In the genomic region with DNA sequence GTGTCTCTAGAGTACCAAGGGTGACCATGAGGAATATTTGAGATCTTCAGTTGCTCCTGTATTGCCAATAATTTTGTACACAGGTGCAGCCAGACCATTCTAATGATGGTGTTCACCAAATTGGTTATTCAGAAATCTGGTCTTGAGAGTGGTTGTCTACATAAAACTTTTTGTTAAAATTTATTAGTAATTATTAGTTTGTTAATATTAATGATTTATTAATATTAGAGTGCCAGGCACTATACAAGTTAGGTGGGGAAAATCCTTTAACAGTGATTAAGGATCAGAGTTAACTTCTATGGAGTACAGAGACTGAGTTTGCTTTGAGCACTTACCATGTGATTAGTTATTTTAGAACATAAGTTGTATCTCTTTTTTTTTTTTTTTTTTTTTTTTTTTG, we compare ENCODE assay signal across 26 cellular contexts. TPM values are rescaled to one million over a fixed set of nuclear protein-coding genes. Genes with fewer than 3 reads are reported as not detected.
"Had no signal": no experiment of that assay in that cellular context is flagged by ENCODE, and none has a peak within 500 bp of the region (broad histone marks: within the 10 kb centered on the region; RNA-seq: fewer than 3 reads in every experiment).

No MANE protein-coding gene starts in this region.

- H3K36me3 ChIP-seq: stomach, suprapubic skin, thoracic aorta, thyroid gland, tibial artery, tibial nerve, transverse colon, upper lobe of left lung, upper lobe of right lung, uterus, vagina had no signal

- ATAC-seq: stimulated activated effector memory CD8-positive, alpha-beta T cell treated with anti-CD3 and anti-CD28 coated beads, Interleukin-12 subunit alpha, Interleukin-12 subunit beta, amount 100 ng/mL, for 72 hours; stimulated activated memory B cell treated with anti-CD40 and anti-IgM and Interleukin-4, amounts not matched to agents 10 μg/mL and 1 μg/mL and 100 μg/mL, for 72 hours; stimulated activated naive B cell treated with anti-CD40 and anti-IgM and Interleukin-4, amounts not matched to agents 10 μg/mL and 1 μg/mL and 100 μg/mL, for 72 hours; stimulated activated naive CD8-positive, alpha-beta T cell treated with anti-CD3 and anti-CD28 coated beads, Interleukin-15, amount 100 ng/mL, for 72 hours; stimulated activated naive CD8-positive, alpha-beta T cell treated with anti-CD3 and anti-CD28 coated beads, Interleukin-15, Interleukin-2, amounts not matched to agents 100 U/mL and 50 U/mL, for 24 hours; upper lobe of right lung had no signal

- H3K4me3 ChIP-seq: stomach, suprapubic skin, testis, thoracic aorta, thyroid gland, tibial artery, tibial nerve, transverse colon, upper lobe of left lung, upper lobe of right lung, uterus, vagina had no signal

- H3K9me3 ChIP-seq: stomach, suprapubic skin, testis, thoracic aorta, thyroid gland, tibial artery, tibial nerve, transverse colon, upper lobe of left lung, upper lobe of right lung, uterus, vagina had no signal

- FAIRE-seq: urothelium cell line had no signal

- H3K27me3 ChIP-seq: stomach, suprapubic skin, testis, thyroid gland, tibial artery, tibial nerve, transverse colon, upper lobe of left lung, upper lobe of right lung, uterus, vagina had no signal

- DNase-seq: stimulated activated CD4-positive, alpha-beta T cell treated with anti-CD3 and anti-CD28 coated beads, Interleukin-2, amount 100 ng/mL, for 48 hours; stimulated activated CD4-positive, alpha-beta T cell treated with anti-CD3 and anti-CD28 coated beads, Interleukin-4, amount 100 ng/mL, for 1 hour; stimulated activated CD4-positive, alpha-beta T cell treated with anti-CD3 and anti-CD28 coated beads, Interleukin-4, amount 100 ng/mL, for 24 hours; stimulated activated CD4-positive, alpha-beta T cell treated with anti-CD3 and anti-CD28 coated beads, Interleukin-4, amount 100 ng/mL, for 4 hours; stimulated activated CD8-positive, alpha-beta memory T cell treated with anti-CD3 and anti-CD28 coated beads, Interleukin-4, amount 100 ng/mL, for 48 hours; stimulated activated naive B cell treated with anti-CD40 and anti-IgM and Interleukin-4, amounts not matched to agents 10 μg/mL and 1 μg/mL and 100 μg/mL, for 72 hours; stimulated activated naive CD4-positive, alpha-beta T cell; stimulated activated naive CD4-positive, alpha-beta T cell treated with Interleukin-2 at 50 U/mL for 16 hours; stimulated activated naive CD8-positive, alpha-beta T cell treated with anti-CD3 and anti-CD28 coated beads, Interleukin-15, amount 100 ng/mL, for 72 hours; stimulated activated naive CD8-positive, alpha-beta T cell treated with anti-CD3 and anti-CD28 coated beads, Interleukin-15, Interleukin-2, amounts not matched to agents 100 U/mL and 50 U/mL, for 24 hours; stomach; substantia nigra; testis; thyroid gland; tibial artery; transverse colon; upper lobe of left lung; upper lobe of right lung; uterus had no signal

- H3K27ac ChIP-seq: stomach, suprapubic skin, testis, thoracic aorta, thyroid gland, tibial artery, tibial nerve, transverse colon, upper lobe of left lung, upper lobe of right lung, uterus, vagina had no signal

- H3K4me1 ChIP-seq: suprapubic skin, testis, tibial artery, uterus had no signal

RNA-seq across cellular contexts. Expression of gene LYG1, which starts 45.2 kb away (rescaled TPM):
- total RNA-seq: vagina had no signal
